ENCODE assay signal across 1 cellular context in genomic region chr2:25419678-25420242, GRCh38.
TF ChIP-seq lines count a peak whose summit lies in the region.

No MANE protein-coding gene starts in this region.

TF ChIP-seq in GM12878, 131 proteins besides CTCF, POLR2A, EP300 and RAD21 (continued from another document):
- TF ChIP-seq ZBTB11 (CRISPR knock-in tag; IDR thresholded peaks at IDR 0.05) (no peak), SMARCA5 (IDR thresholded peaks at IDR 0.05) (peak; percentile 10; the same call in 1 of the 2 replicates), HCFC1 (IDR thresholded peaks at IDR 0.05; ENCODE audit: low read length) (0 out of 2 replicates have a peak, but pooled peaks have one; percentile 21), POU2F2 (IDR thresholded peaks at IDR 0.05; ENCODE audit: borderline replicate concordance, low read depth, low read length) (peak; percentile 88), NRF1 (conservative IDR thresholded peaks at IDR 0.05; ENCODE audit: low read depth, low read length) (no peak), NBN (IDR thresholded peaks at IDR 0.05) (peak; percentile 89; the same call in 1 of the 2 replicates), BACH1 (IDR thresholded peaks at IDR 0.05; ENCODE audit: borderline replicate concordance) (peak; percentile 52; the same call in 1 of the 2 replicates), CBFB (IDR thresholded peaks at IDR 0.05; ENCODE audit: low read depth) (peak; percentile 94), MLLT1 (IDR thresholded peaks at IDR 0.05) (peak; percentile 79; the same call in 1 of the 2 replicates), BCL3 (IDR thresholded peaks at IDR 0.05; ENCODE audit: borderline replicate concordance, insufficient read depth, low read depth, low read length, poor library complexity, severe bottlenecking) (peak; percentile 93), NR2F1 (conservative IDR thresholded peaks at IDR 0.05) (peak; percentile 99), PAX5 (IDR thresholded peaks at IDR 0.05; ENCODE audit: borderline replicate concordance, low read depth, low read length) (peak; percentile 86; the same call in 1 of the 2 replicates), STAT1 (conservative IDR thresholded peaks at IDR 0.05) (no peak), NKRF (conservative IDR thresholded peaks at IDR 0.05) (no peak), E2F4 (IDR thresholded peaks at IDR 0.05; ENCODE audit: low read depth, low read length) (no peak), ZNF24 (IDR thresholded peaks at IDR 0.05) (peak; percentile 72; the same call in 1 of the 2 replicates), TCF7 (IDR thresholded peaks at IDR 0.05; ENCODE audit: borderline replicate concordance) (peak; percentile 98)
